Comparison of ENCODE assay signal across 8 cellular contexts in the genomic region with DNA sequence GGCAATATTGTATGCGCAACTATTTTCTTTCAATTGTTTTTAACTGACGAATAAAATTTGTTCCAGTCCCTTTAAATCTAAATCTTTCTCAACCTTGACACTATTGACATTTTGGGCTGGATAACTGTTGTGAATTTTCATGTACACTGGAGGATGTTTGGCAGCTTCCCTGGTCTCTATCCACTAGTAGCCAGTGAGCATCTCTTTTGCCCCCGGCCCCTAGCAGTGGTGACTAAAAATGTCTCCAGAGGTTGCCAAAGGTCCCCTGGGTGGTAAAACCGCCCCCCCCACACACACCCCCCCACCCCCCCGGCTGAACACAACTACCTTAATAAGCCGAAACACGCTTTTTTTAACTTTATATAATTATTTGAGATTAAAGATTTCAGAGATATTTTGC. TPM values are rescaled to one million over a fixed set of nuclear protein-coding genes. Genes with fewer than 3 reads are reported as not detected.
DNase-seq lines count a peak whose midpoint lies in the region; ATAC-seq and TF ChIP-seq lines count a peak whose summit lies in the region.

No MANE protein-coding gene starts in this region.

- TF ChIP-seq CTCF in WTC11 (IDR thresholded peaks at IDR 0.05), result no peak
- no peak for TF ChIP-seq CTCF in thoracic aorta (IDR thresholded peaks at IDR 0.05)
- no peak for TF ChIP-seq CTCF in GM20000 (IDR thresholded peaks at IDR 0.05; ENCODE audit: extremely low read depth, missing control alignments)

- H3K4me3 ChIP-seq in iPS-15b (ENCODE audit: low read depth, low read length), result peak overlapping the region; percentile 95
- H3K4me3 ChIP-seq in thoracic aorta, result peak overlapping the region; percentile 87

- peaks cover 4% of the 10 kb centered on the region for H3K36me3 ChIP-seq in iPS-15b (ENCODE audit: control insufficient read depth, insufficient read depth, low read length)
- no peaks in the 10 kb centered on the region for H3K36me3 ChIP-seq in thoracic aorta

- no peak overlapping the region for H3K9ac ChIP-seq in iPS-15b (ENCODE audit: low read depth, low read length)

- no peaks in the 10 kb centered on the region for H3K27me3 Mint-ChIP-seq in activated CD8-positive, alpha-beta memory T cell treated with anti-CD3 and anti-CD28 coated beads, Interleukin-2, amount 10 ng/mL, durations not matched to agents 7 days and 5 days
- H3K27me3 Mint-ChIP-seq in WTC11 (ENCODE audit: low read depth), result no peaks in the 10 kb centered on the region

- H3K4me1 Mint-ChIP-seq in activated CD8-positive, alpha-beta memory T cell treated with anti-CD3 and anti-CD28 coated beads, Interleukin-2, amount 10 ng/mL, durations not matched to agents 7 days and 5 days, result peaks cover 29% of the 10 kb centered on the region
- H3K4me1 Mint-ChIP-seq in WTC11, result peaks cover 4% of the 10 kb centered on the region

- H3K4me1 ChIP-seq in iPS-15b (ENCODE audit: control insufficient read depth, insufficient read depth, low read length), result peaks cover 3% of the 10 kb centered on the region
- peaks cover 0 to 11% of the 10 kb centered on the region in 2 donors for H3K4me1 ChIP-seq in thoracic aorta (ENCODE audit: control insufficient read depth in 1 of 2, low read depth in 2 of 2)

- CTCF ChIA-PET in activated CD8-positive, alpha-beta memory T cell treated with anti-CD3 and anti-CD28 coated beads, Interleukin-2, amount 10 ng/mL, durations not matched to agents 7 days and 5 days (lab: Charles Lee), result no interaction called here
- CTCF ChIA-PET in WTC11 (lab: Charles Lee), result no interaction called here

- peak; percentile 41 for DNase-seq in activated CD8-positive, alpha-beta memory T cell treated with anti-CD3 and anti-CD28 coated beads, Interleukin-2, amount 10 ng/mL, durations not matched to agents 7 days and 5 days
- no peak for DNase-seq in activated CD8-positive, alpha-beta memory T cell treated with anti-CD3 and anti-CD28 coated beads, Interleukin-2, amount 50 U/mL, for 48 hours
- DNase-seq in WTC11 (ENCODE audit: low spot score) (no peak), thoracic aorta (ENCODE audit: low spot score) (no peak), GM20000 (ENCODE audit: low spot score) (no peak), AML-193 (lab: John Stamatoyannopoulos, UW) (no peak)

- ATAC-seq in activated CD8-positive, alpha-beta memory T cell treated with anti-CD3 and anti-CD28 coated beads, Interleukin-2, amount 10 ng/mL, durations not matched to agents 7 days and 5 days, result no peak
- ATAC-seq in WTC11, result no peak
- no peak for ATAC-seq in thoracic aorta (ENCODE audit: insufficient number of reproducible peaks, low FRiP score, low read depth)
- ATAC-seq in HG02798 (IDR thresholded peaks at IDR 0.05; ENCODE audit: poor library complexity, unreplicated experiment), result no peak

- H3K27me3 ChIP-seq in iPS-15b (ENCODE audit: control insufficient read depth, insufficient read depth, low read length) (no peaks in the 10 kb centered on the region), thoracic aorta (replicated peaks; ENCODE audit: insufficient read depth) (no peaks in the 10 kb centered on the region)

- H3K27ac Mint-ChIP-seq in activated CD8-positive, alpha-beta memory T cell treated with anti-CD3 and anti-CD28 coated beads, Interleukin-2, amount 10 ng/mL, durations not matched to agents 7 days and 5 days, result peak overlapping the region; percentile 83
- H3K27ac Mint-ChIP-seq in WTC11, result no peak overlapping the region

- no peaks in the 10 kb centered on the region for H3K9me3 Mint-ChIP-seq in activated CD8-positive, alpha-beta memory T cell treated with anti-CD3 and anti-CD28 coated beads, Interleukin-2, amount 10 ng/mL, durations not matched to agents 7 days and 5 days (ENCODE audit: low read depth)
- peaks cover 10% of the 10 kb centered on the region for H3K9me3 Mint-ChIP-seq in WTC11

- peaks cover 26% of the 10 kb centered on the region for H3K36me3 Mint-ChIP-seq in activated CD8-positive, alpha-beta memory T cell treated with anti-CD3 and anti-CD28 coated beads, Interleukin-2, amount 10 ng/mL, durations not matched to agents 7 days and 5 days
- H3K36me3 Mint-ChIP-seq in WTC11, result peaks cover 22% of the 10 kb centered on the region

- peak overlapping the region; percentile 78 for H3K4me3 Mint-ChIP-seq in activated CD8-positive, alpha-beta memory T cell treated with anti-CD3 and anti-CD28 coated beads, Interleukin-2, amount 10 ng/mL, durations not matched to agents 7 days and 5 days
- peak overlapping the region; percentile 72 for H3K4me3 Mint-ChIP-seq in WTC11

- H3K9me3 ChIP-seq in iPS-15b (ENCODE audit: control insufficient read depth, insufficient read depth, low read length) (no peaks in the 10 kb centered on the region), thoracic aorta (no peaks in the 10 kb centered on the region)

- POLR2A ChIA-PET in WTC11 (lab: Charles Lee), result interaction anchor here (0.6 kb wide), 1 partner anchor 700 kb away, joined by 3 read pairs; no protein-coding TSS in a partner anchor

- no peak overlapping the region for H3K27ac ChIP-seq in thoracic aorta

TF ChIP-seq in WTC11, 78 proteins besides CTCF, POLR2A, EP300 and RAD21:
- no peak for TF ChIP-seq ZBTB43 (CRISPR knock-in tag; IDR thresholded peaks at IDR 0.05)
- TF ChIP-seq RORB (CRISPR knock-in tag; IDR thresholded peaks at IDR 0.05), result no peak
- TF ChIP-seq JAZF1 (CRISPR knock-in tag; IDR thresholded peaks at IDR 0.05), result no peak

RNA-seq across cellular contexts. Expression of gene FANCB, which starts 0.5 kb away (rescaled TPM):
- total RNA-seq in activated CD8-positive, alpha-beta memory T cell treated with anti-CD3 and anti-CD28 coated beads, Interleukin-2, amount 10 ng/mL, durations not matched to agents 7 days and 5 days, result 10 to 100 TPM; 11.9 to 12.0 TPM
- total RNA-seq in WTC11 (2021) (12.3 to 13.2 TPM (median 13.2 TPM) in 3 replicates), thoracic aorta (1 to 10 TPM in 1 of 2 donors, under 1 TPM in 1; 0.41 to 1.8 TPM)

RNA-seq across cellular contexts. Expression of gene MOSPD2, which starts 0.9 kb away (rescaled TPM):
- 10 to 100 TPM in 1 of 2 experiments, 1 to 10 TPM in 1; 9.7 to 11.3 TPM for total RNA-seq in activated CD8-positive, alpha-beta memory T cell treated with anti-CD3 and anti-CD28 coated beads, Interleukin-2, amount 10 ng/mL, durations not matched to agents 7 days and 5 days
- total RNA-seq in WTC11 (2021), result 13.0 to 13.2 TPM (median 13.1 TPM) in 3 replicates
- 10 to 100 TPM; 19.4 to 55.5 TPM for total RNA-seq in thoracic aorta
